Comparison of ENCODE assay signal across 8 cellular contexts in genomic region chr10:124417846-124418725, GRCh38. TPM values are rescaled to one million over a fixed set of nuclear protein-coding genes. Genes with fewer than 3 reads are reported as not detected.
DNase-seq lines count a peak whose midpoint lies in the region; TF ChIP-seq lines count a peak whose summit lies in the region.

No MANE protein-coding gene starts in this region.

- no peak for TF ChIP-seq CTCF in kidney epithelial cell (IDR thresholded peaks at IDR 0.05; ENCODE audit: insufficient read depth, low read length, poor library complexity, severe bottlenecking)

- peak overlapping the region; percentile 55 for H3K4me3 ChIP-seq in kidney epithelial cell (ENCODE audit: low read depth, low read length)

- H3K27me3 ChIP-seq in kidney epithelial cell (ENCODE audit: control insufficient read depth, insufficient read depth, low read length), result no peaks in the 10 kb centered on the region

- DNase-seq in ELF-1 (ENCODE audit: low read depth, low spot score) (peak; percentile 71), H4 (ENCODE audit: low spot score) (peak; percentile 23), LoVo (ENCODE audit: low spot score) (peak; percentile 29), cerebellum (ENCODE audit: low spot score) (peak; percentile 60), kidney epithelial cell (ENCODE audit: low read depth) (no peak), GDM1 (lab: John Stamatoyannopoulos, UW) (no peak)
- DNase-seq in activated CD4-positive, CD25-positive, alpha-beta regulatory T cell treated with anti-CD3 and anti-CD28 coated beads, Interleukin-2, amount 50 U/mL, for 72 hours, result peak; percentile 52
- DNase-seq in stimulated activated CD4-positive, alpha-beta T cell treated with anti-CD3 and anti-CD28 coated beads, Interleukin-12 subunit alpha, Interleukin-12 subunit beta, amount 100 ng/mL, for 24 hours (ENCODE audit: low read depth in 2 of 2), result peak; percentile 17 to 28

- no peaks in the 10 kb centered on the region for H3K36me3 ChIP-seq in kidney epithelial cell (ENCODE audit: control insufficient read depth, insufficient read depth, low read length)

RNA-seq across cellular contexts. Expression of gene OAT, which starts 0.6 kb away (rescaled TPM):
- total RNA-seq in H4 (2014; rRNA removed; shearing (Covaris generic)), result 198 and 200 TPM in 2 replicates
- 73.3 TPM for total RNA-seq in cerebellum
- 56.1 and 64.8 TPM in 2 replicates for total RNA-seq in kidney epithelial cell

RNA-seq across cellular contexts. Expression of gene NKX1-2, which starts 31.7 kb away (rescaled TPM):
- total RNA-seq in H4 (2014; rRNA removed; shearing (Covaris generic)), result 0.02 TPM in 1 of 2 replicates, not detected in the other
- 0.54 TPM for total RNA-seq in cerebellum
- total RNA-seq in kidney epithelial cell, result not detected in 2 replicates

RNA-seq across cellular contexts. Expression of gene LHPP, which starts 43.5 kb away (rescaled TPM):
- total RNA-seq in H4 (2014; rRNA removed; shearing (Covaris generic)), result 8.2 and 20.3 TPM in 2 replicates
- 8.1 TPM for total RNA-seq in cerebellum
- 6.3 and 9.0 TPM in 2 replicates for total RNA-seq in kidney epithelial cell

Comparison
In these comparisons a context has a peak if more than half of its experiments do, and no peak if none do; other contexts are left out.
1. DNase-seq: peak in ELF-1 (single experiment), H4 (single experiment), LoVo (single experiment), activated CD4-positive, CD25-positive, alpha-beta regulatory T cell treated with anti-CD3 and anti-CD28 coated beads, Interleukin-2, amount 50 U/mL, for 72 hours (single experiment), cerebellum (single experiment) and stimulated activated CD4-positive, alpha-beta T cell treated with anti-CD3 and anti-CD28 coated beads, Interleukin-12 subunit alpha, Interleukin-12 subunit beta, amount 100 ng/mL, for 24 hours (2 of 2); none in kidney epithelial cell (single experiment) and GDM1 (single experiment).